8 cellular contexts compared by ENCODE assay signal in genomic region chr17:43211480-43212402, GRCh38. TPM values are rescaled to one million over a fixed set of nuclear protein-coding genes. Genes with fewer than 3 reads are reported as not detected.
A peak's percentile ranks its signal among the peaks of the same experiment; 100 is the strongest.
DNase-seq lines count a peak whose midpoint lies in the region; ATAC-seq and TF ChIP-seq lines count a peak whose summit lies in the region.

Gene TMEM106A (plus strand): TSS chr17:43211875. CDS start chr17:43213042, 1,167 bp downstream.

- peak within 1 kb of the TSS; percentile 92 for H3K27ac Mint-ChIP-seq in activated naive CD4-positive, alpha-beta T cell treated with anti-CD3 and anti-CD28 coated beads, Interleukin-2, amount 10 ng/mL, durations not matched to agents 7 days and 5 days

- H3K9me3 ChIP-seq in A673 (ENCODE audit: low read depth, low read length, poor library complexity, severe bottlenecking): no peaks in the 10 kb centered on the region
- H3K9me3 ChIP-seq in ovary: no peaks in the 10 kb centered on the region
- no peaks in the 10 kb centered on the region for H3K9me3 ChIP-seq in thymus (ENCODE audit: control insufficient read depth)

- H3K27me3 Mint-ChIP-seq in activated naive CD4-positive, alpha-beta T cell treated with anti-CD3 and anti-CD28 coated beads, Interleukin-2, amount 10 ng/mL, durations not matched to agents 7 days and 5 days: no peaks in the 10 kb centered on the region

- no peaks in the 10 kb centered on the region for H3K9me3 Mint-ChIP-seq in activated naive CD4-positive, alpha-beta T cell treated with anti-CD3 and anti-CD28 coated beads, Interleukin-2, amount 10 ng/mL, durations not matched to agents 7 days and 5 days

- intact Hi-C loops in A673 (cut with micrococcal nuclease; ENCODE audit: unreplicated experiment) (no loop called here), ovary (cut with DNase I) (loop anchor here in 1 of 4 donors (10.0 kb wide), 2 partner anchors 77 to 187 kb away; partner anchors contain the start of genes RND2 and VAT1)

- CTCF ChIA-PET in A673 (lab: Charles Lee) (interaction anchor here (0.6 to 1.0 kb wide), 2 partner anchors 40 to 85 kb away, joined by 5 to 9 read pairs; no protein-coding TSS in a partner anchor), RWPE1 (lab: Yijun Ruan, JAX) (no interaction called here)
- CTCF ChIA-PET in activated naive CD4-positive, alpha-beta T cell treated with anti-CD3 and anti-CD28 coated beads, Interleukin-2, amount 10 ng/mL, durations not matched to agents 7 days and 5 days (lab: Charles Lee): interaction anchor here (0.7 to 1.8 kb wide), 4 partner anchors 59 to 151 kb away, joined by 3 to 7 read pairs (median 4); no protein-coding TSS in a partner anchor

- peak; percentile 54 for ATAC-seq in GM18870 (IDR thresholded peaks at IDR 0.05; ENCODE audit: unreplicated experiment)
- peak; percentile 60 for ATAC-seq in HG03196 (IDR thresholded peaks at IDR 0.05; ENCODE audit: unreplicated experiment)

- TF ChIP-seq CTCF in A673 (conservative IDR thresholded peaks at IDR 0.05; ENCODE audit: low read depth, low read length) (peak; percentile 25; the same call in 1 of the 2 replicates), RWPE1 (conservative IDR thresholded peaks at IDR 0.05; ENCODE audit: low read depth) (peak; percentile 16; the same call in 1 of the 2 replicates), ovary (IDR thresholded peaks at IDR 0.05) (peak in 2 of 3 donors; percentile 48 to 51)

- no TSS peak for BruUV-seq in A673 (replicated peaks; lab: Mats Ljungman, UMichigan)

- TF ChIP-seq EP300 in ovary (IDR thresholded peaks at IDR 0.05): no peak

- no peaks in the 10 kb centered on the region for H3K27me3 ChIP-seq in A673 (replicated peaks; ENCODE audit: insufficient read depth, low read depth, low read length, poor library complexity)
- H3K27me3 ChIP-seq in ovary: no peaks in the 10 kb centered on the region
- no peaks in the 10 kb centered on the region for H3K27me3 ChIP-seq in thymus (ENCODE audit: control insufficient read depth, insufficient read depth)

- peaks cover 48% of the 10 kb centered on the region for H3K36me3 Mint-ChIP-seq in activated naive CD4-positive, alpha-beta T cell treated with anti-CD3 and anti-CD28 coated beads, Interleukin-2, amount 10 ng/mL, durations not matched to agents 7 days and 5 days

- H3K4me3 ChIP-seq in A673 (ENCODE audit: low read depth, low read length, poor library complexity, severe bottlenecking) (peak within 1 kb of the TSS; percentile 50), ovary (peak within 1 kb of the TSS; percentile 54), thymus (ENCODE audit: low read length) (peak within 1 kb of the TSS; percentile 68)

- DNase-seq in A673 (ENCODE audit: low spot score) (peak; percentile 71), RWPE1 (ENCODE audit: low spot score) (peak; percentile 95), glomerular visceral epithelial cell (ENCODE audit: extremely low spot score) (peak; percentile 84), ovary (peak; percentile 83 to 89 (median 86))
- DNase-seq in activated naive CD4-positive, alpha-beta T cell treated with anti-CD3 and anti-CD28 coated beads, Interleukin-2, amount 10 ng/mL, durations not matched to agents 7 days and 5 days: peak; percentile 83

- peaks cover 39% of the 10 kb centered on the region for H3K4me1 Mint-ChIP-seq in activated naive CD4-positive, alpha-beta T cell treated with anti-CD3 and anti-CD28 coated beads, Interleukin-2, amount 10 ng/mL, durations not matched to agents 7 days and 5 days

- POLR2A ChIA-PET in A673 (lab: Charles Lee; ENCODE audit: low non-redundant PET): no interaction called here
- POLR2A ChIA-PET in RWPE1 (lab: Yijun Ruan, JAX; ENCODE audit: low non-redundant PET): interaction anchor here (0.7 kb wide), 1 partner anchor 30 kb away, joined by 3 read pairs; no protein-coding TSS in a partner anchor

- no peaks in the 10 kb centered on the region for H3K4me1 ChIP-seq in A673 (ENCODE audit: insufficient read depth, low read length, poor library complexity, severe bottlenecking)
- H3K4me1 ChIP-seq in ovary (ENCODE audit: insufficient read depth): peaks cover 5% of the 10 kb centered on the region
- H3K4me1 ChIP-seq in thymus (ENCODE audit: control insufficient read depth, insufficient read depth, low read length): peaks cover 21% of the 10 kb centered on the region

- peak within 1 kb of the TSS; percentile 98 for H3K4me3 Mint-ChIP-seq in activated naive CD4-positive, alpha-beta T cell treated with anti-CD3 and anti-CD28 coated beads, Interleukin-2, amount 10 ng/mL, durations not matched to agents 7 days and 5 days

- TF ChIP-seq POLR2A in ovary (IDR thresholded peaks at IDR 0.05): no peak

- H3K36me3 ChIP-seq in A673 (ENCODE audit: insufficient read depth, low read length, poor library complexity, severe bottlenecking): no peaks in the 10 kb centered on the region
- no peaks in the 10 kb centered on the region for H3K36me3 ChIP-seq in ovary
- peaks cover 28% of the 10 kb centered on the region for H3K36me3 ChIP-seq in thymus (ENCODE audit: control insufficient read depth, insufficient read depth)

- WGBS in ovary, 3 donors: 0 to 1% (median 0%) methylated on average over 54 of the region's 54 CpGs
- under 1% methylated on average over 54 of the region's 54 CpGs for WGBS in thymus

- H3K27ac ChIP-seq in A673 (ENCODE audit: low read depth, low read length, poor library complexity, severe bottlenecking): peak within 1 kb of the TSS; percentile 21
- H3K27ac ChIP-seq in RWPE1: peak within 1 kb of the TSS; percentile 83
- peak within 1 kb of the TSS; percentile 60 to 72 for H3K27ac ChIP-seq in ovary
- peak within 1 kb of the TSS; percentile 74 for H3K27ac ChIP-seq in thymus (ENCODE audit: low read depth)

RNA-seq across cellular contexts. Expression of gene TMEM106A, which starts in this region (rescaled TPM):
- total RNA-seq in A673 (2021) (1.8 and 2.1 TPM in 2 replicates), ovary (10 to 100 TPM in 5 of 7 donors, 1 to 10 TPM in 2; 1.5 to 23.4 (median 15.0) TPM)
- polyA plus RNA-seq in ovary (10 to 100 TPM in 1 of 2 donors, 1 to 10 TPM in 1; 5.6 to 11.4 TPM), thymus (4.4 TPM)

Comparison
In these comparisons a context has a peak if more than half of its experiments do, and no peak if none do; other contexts are left out.
1. Peak in every context shown above with its lines: DNase-seq, ATAC-seq, H3K4me3 ChIP-seq and H3K27ac ChIP-seq.
2. H3K27ac ChIP-seq: peak in every context shown above with its lines; median percentile 83 in RWPE1; 74 in thymus; 66 in ovary; 21 in A673.